In genomic region chr20:22430154-22430745, GRCh38 we compare ENCODE assay signal across 1 cellular context.
TF ChIP-seq lines count a peak whose summit lies in the region.

No MANE protein-coding gene starts in this region.

TF ChIP-seq in A549, 52 proteins besides CTCF, POLR2A, EP300 and RAD21 (continued from another document):
- no peak for TF ChIP-seq USF2 (IDR thresholded peaks at IDR 0.05)
- TF ChIP-seq PBX3 (IDR thresholded peaks at IDR 0.05) = peak; percentile 86
- TF ChIP-seq FOSB (CRISPR knock-in tag; IDR thresholded peaks at IDR 0.05) = no peak
- peak; percentile 53 for TF ChIP-seq SMC3 (IDR thresholded peaks at IDR 0.05)
- TF ChIP-seq CBX2 (IDR thresholded peaks at IDR 0.05; ENCODE audit: borderline replicate concordance, low read depth) = no peak
